In genomic region chr2:87217741-87218410, GRCh38 we compare ENCODE assay signal across 8 cellular contexts.
DNase-seq lines count a peak whose midpoint lies in the region; ATAC-seq, FAIRE-seq and TF ChIP-seq lines count a peak whose summit lies in the region.
"Not testable (repeated sequence)": the region's sequence is repeated elsewhere in the genome, so short reads cannot be mapped to it uniquely, and the experiment has no call there.

No MANE protein-coding gene starts in this region.

- not testable (repeated sequence) for H4K20me1 ChIP-seq in IMR-90 (ENCODE audit: insufficient read depth, low read length); endothelial cell of umbilical vein (replicated peaks; ENCODE audit: control insufficient read depth, extremely low read depth, insufficient read depth, low read length)

- H4K8ac ChIP-seq in IMR-90 (ENCODE audit: low read depth in 2 of 2, low read length in 2 of 2) = not testable (repeated sequence)

- H3K36me3 Mint-ChIP-seq in memory B cell = not testable (repeated sequence)

- H3K36me3 ChIP-seq in GM06990 (ENCODE audit: control insufficient read depth, insufficient read depth, low read length); IMR-90 (ENCODE audit: control insufficient read depth, insufficient read depth, low read length); endothelial cell of umbilical vein (ENCODE audit: control insufficient read depth in 2 of 2, extremely low read depth in 1 of 2, insufficient read depth in 2 of 2, low read length in 2 of 2); tibial nerve: not testable (repeated sequence)

- not testable (repeated sequence) for H3K9ac ChIP-seq in IMR-90 (ENCODE audit: low read depth, low read length); endothelial cell of umbilical vein (replicated peaks; ENCODE audit: extremely low read depth, insufficient read depth, low read length)

- not testable (repeated sequence) for H3K56ac ChIP-seq in IMR-90 (ENCODE audit: extremely low read depth, insufficient read depth, low read length)

- H3K9me3 Mint-ChIP-seq in memory B cell = not testable (repeated sequence)

- not testable (repeated sequence) for H2BK5ac ChIP-seq in IMR-90 (ENCODE audit: low read depth, low read length, poor library complexity, severe bottlenecking)

- not testable (repeated sequence) for TF ChIP-seq EP300 in tibial nerve (IDR thresholded peaks at IDR 0.05)

- H2AK5ac ChIP-seq in IMR-90 (ENCODE audit: low read depth, low read length) = not testable (repeated sequence)

- not testable (repeated sequence) for H3K9me1 ChIP-seq in IMR-90 (ENCODE audit: insufficient read depth, low read length); endothelial cell of umbilical vein (replicated peaks; ENCODE audit: control insufficient read depth, extremely low read depth, insufficient read depth, low read length)

- not testable (repeated sequence) for H3K79me1 ChIP-seq in IMR-90 (ENCODE audit: low read depth in 1 of 2, low read length in 2 of 2)

- not testable (repeated sequence) for H3K9me3 ChIP-seq in IMR-90 (ENCODE audit: control insufficient read depth, insufficient read depth, low read length); endothelial cell of umbilical vein (replicated peaks; ENCODE audit: control insufficient read depth, insufficient read depth, low read length); tibial nerve

- not testable (repeated sequence) for H3K4me3 Mint-ChIP-seq in memory B cell

- H3K14ac ChIP-seq in IMR-90 (replicated peaks; ENCODE audit: low read depth, low read length) = not testable (repeated sequence)

- H3K4me1 ChIP-seq in IMR-90 (ENCODE audit: control insufficient read depth, insufficient read depth, low read length); endothelial cell of umbilical vein (ENCODE audit: control insufficient read depth, extremely low read depth, insufficient read depth, low read length); tibial nerve: not testable (repeated sequence)

- H2AFZ ChIP-seq in IMR-90 (replicated peaks; ENCODE audit: low read length, poor library complexity); endothelial cell of umbilical vein (ENCODE audit: low read depth, low read length): not testable (repeated sequence)

- in situ Hi-C loops in IMR-90 (cut with MboI; ENCODE audit: low sequenced_read_pairs) = loop anchor here (25.0 kb wide), 1 partner anchor 794 kb away; the partner anchor contains the start of gene RNU2-63P

- H3K27ac Mint-ChIP-seq in memory B cell = not testable (repeated sequence)

- POLR2A ChIA-PET in IMR-90 (lab: Charles Lee; ENCODE audit: unreplicated experiment); endothelial cell of umbilical vein (lab: Charles Lee): not testable (repeated sequence)

- CTCF ChIA-PET in IMR-90 (lab: Yijun Ruan, JAX); endothelial cell of umbilical vein (lab: Charles Lee): not testable (repeated sequence)

- not testable (repeated sequence) for H3K4me2 ChIP-seq in IMR-90 (ENCODE audit: low read depth, low read length); endothelial cell of umbilical vein (ENCODE audit: insufficient read depth, low read length)

- dilution Hi-C loops in IMR-90 (cut with HindIII; ENCODE audit: low sequenced_read_pairs, unreplicated experiment); endothelial cell of umbilical vein (cut with MboI; ENCODE audit: extremely low pct_ligation_motif_present, low sequenced_read_pairs): not testable (repeated sequence)

- intact Hi-C loops in IMR-90 (cut with micrococcal nuclease) = loop anchor here (5.0 kb wide), 1 partner anchor 411 kb away; no protein-coding TSS in a partner anchor
- intact Hi-C loops in endothelial cell of umbilical vein (cut with micrococcal nuclease) = not testable (repeated sequence)

- H3K27me3 Mint-ChIP-seq in memory B cell = not testable (repeated sequence)

- not testable (repeated sequence) for H2BK15ac ChIP-seq in IMR-90 (ENCODE audit: low read depth, low read length)

- TF ChIP-seq RAD21 in IMR-90 (IDR thresholded peaks at IDR 0.05; ENCODE audit: low read length) = peak; percentile 39

- H2AK9ac ChIP-seq in IMR-90 (replicated peaks; ENCODE audit: low read depth, low read length, poor library complexity) = not testable (repeated sequence)

- H3K4me1 Mint-ChIP-seq in memory B cell = not testable (repeated sequence)

- H3K79me2 ChIP-seq in endothelial cell of umbilical vein (ENCODE audit: control insufficient read depth, insufficient read depth, low read length) = not testable (repeated sequence)

- H3K23ac ChIP-seq in IMR-90 (ENCODE audit: low read depth, low read length) = not testable (repeated sequence)

- TF ChIP-seq CTCF in GM06990 (IDR thresholded peaks at IDR 0.05; ENCODE audit: insufficient read depth, low read length, poor library complexity, severe bottlenecking) = peak; percentile 22
- TF ChIP-seq CTCF in IMR-90 (conservative IDR thresholded peaks at IDR 0.05; ENCODE audit: low read depth, low read length) = 0 out of 2 replicates have a peak, but pooled peaks have one; percentile 32
- TF ChIP-seq CTCF in endothelial cell of umbilical vein (IDR thresholded peaks at IDR 0.05; ENCODE audit: extremely low read depth in 1 of 2, insufficient read depth in 1 of 2, low read depth in 1 of 2, low read length in 2 of 2) = peak; percentile 7 to 19
- TF ChIP-seq CTCF in tibial nerve (IDR thresholded peaks at IDR 0.05) = peak; percentile 16 to 56 (median 39)

- not testable (repeated sequence) for H3K18ac ChIP-seq in IMR-90 (ENCODE audit: low read depth, low read length)

- ATAC-seq in IMR-90 (ENCODE audit: low read depth) = peak; percentile 86
- ATAC-seq in memory B cell (ENCODE audit: low read depth) = peak; percentile 85

- H4K5ac ChIP-seq in IMR-90 (ENCODE audit: low read depth, low read length) = not testable (repeated sequence)

- H4K91ac ChIP-seq in IMR-90 (ENCODE audit: insufficient read depth, low read depth, low read length) = not testable (repeated sequence)

- BruUV-seq in IMR-90 (replicated peaks; lab: Mats Ljungman, UMichigan); endothelial cell of umbilical vein (replicated peaks; lab: Mats Ljungman, UMichigan): not testable (repeated sequence)

- not testable (repeated sequence) for TF ChIP-seq POLR2A in IMR-90 (IDR thresholded peaks at IDR 0.05; ENCODE audit: low read depth, low read length); endothelial cell of umbilical vein (IDR thresholded peaks at IDR 0.05; ENCODE audit: low read depth, low read length); tibial nerve (IDR thresholded peaks at IDR 0.05)

- not testable (repeated sequence) for DNase-seq in GM06990 (ENCODE audit: extremely low read depth, insufficient read length); IMR-90; endothelial cell of umbilical vein (ENCODE audit: low read depth, low spot score)
- DNase-seq in activated CD4-positive, alpha-beta T cell treated with anti-CD3 and anti-CD28 coated beads for 1 hour = peak; percentile 54
- DNase-seq in activated T-helper 9 cell treated with anti-CD3 and anti-CD28 coated beads, Interleukin-2, amount 50 U/mL, for 16 hours (ENCODE audit: low read depth) = peak; percentile 32
- DNase-seq in memory B cell (ENCODE audit: low spot score in 2 of 2) = peak; percentile 46 to 60
- peak; percentile 81 to 88 for DNase-seq in stimulated activated CD4-positive, alpha-beta T cell treated with anti-CD3 and anti-CD28 coated beads, Interleukin-2, amount 100 ng/mL, for 24 hours
- DNase-seq in tibial nerve (ENCODE audit: low spot score in 2 of 2) = peak in 1 of 2 donors; percentile 47

- H3K27me3 ChIP-seq in GM06990 (replicated peaks; ENCODE audit: control insufficient read depth, insufficient read depth, low read length); IMR-90 (ENCODE audit: control insufficient read depth, insufficient read depth, low read length); endothelial cell of umbilical vein (ENCODE audit: control insufficient read depth in 2 of 2, insufficient read depth in 2 of 2, low read length in 2 of 2); tibial nerve: not testable (repeated sequence)

- H2BK120ac ChIP-seq in IMR-90 (ENCODE audit: low read depth, low read length) = not testable (repeated sequence)

- not testable (repeated sequence) for H3K4ac ChIP-seq in IMR-90 (ENCODE audit: low read depth, low read length)

- not testable (repeated sequence) for H3K4me3 ChIP-seq in GM06990 (replicated peaks; ENCODE audit: low read depth, low read length); IMR-90 (ENCODE audit: insufficient read depth, low read depth, low read length); endothelial cell of umbilical vein (replicated peaks in 1 of 3; ENCODE audit: insufficient read depth in 1 of 3, low read depth in 1 of 3, low read length in 3 of 3); tibial nerve

- FAIRE-seq in endothelial cell of umbilical vein (lab: Jason Lieb, UNC) = peak; percentile 95

- not testable (repeated sequence) for H2BK20ac ChIP-seq in IMR-90 (ENCODE audit: low read depth, low read length)

- WGBS in IMR-90 (ENCODE audit: extremely low coverage in 2 of 2, insufficient read length in 1 of 2), 2 experiments = no CpG with 5 or more reads among the region's 21 CpGs
- WGBS in tibial nerve, 2 donors = 0 to 21% methylated on average over 2 to 7 of the region's 21 CpGs

- H3K27ac ChIP-seq in IMR-90 (ENCODE audit: insufficient read depth, low read length); endothelial cell of umbilical vein (ENCODE audit: insufficient read depth, low read depth, low read length); tibial nerve: not testable (repeated sequence)
